15 cellular contexts compared by ENCODE assay signal in genomic region chr1:198676253-198676652, GRCh38. TPM values are rescaled to one million over a fixed set of nuclear protein-coding genes. Genes with fewer than 3 reads are reported as not detected.
DNase-seq lines count a peak whose midpoint lies in the region; ATAC-seq, FAIRE-seq and TF ChIP-seq lines count a peak whose summit lies in the region.
"Had no signal": no experiment of that assay in that cellular context is flagged by ENCODE, and none has a peak within 500 bp of the region (broad histone marks: within the 10 kb centered on the region; RNA-seq: fewer than 3 reads in every experiment).

No MANE protein-coding gene starts in this region.

- H3K27ac ChIP-seq in CD8-positive, alpha-beta memory T cell (ENCODE audit: low read depth, low read length): no peak overlapping the region
- H3K27ac ChIP-seq in SK-N-MC (no peak overlapping the region), H1 (ENCODE audit: low read depth, low read length) (no peak overlapping the region)
- H3K27ac ChIP-seq: hepatocyte, RWPE1 had no signal

- no peak overlapping the region for H3K23ac ChIP-seq in H1 (ENCODE audit: insufficient read length)

- no peak overlapping the region for H2BK120ac ChIP-seq in H1 (replicated peaks; ENCODE audit: low read depth, low read length)

- no TSS peak for BruUV-seq in Caco-2 (replicated peaks; lab: Mats Ljungman, UMichigan)

- H3K18ac ChIP-seq in H1 (ENCODE audit: extremely low read depth, low read length): no peak overlapping the region

- peaks cover 14 to 76% (median 25%) of the 10 kb centered on the region in 3 donors for H3K36me3 Mint-ChIP-seq in CD8-positive, alpha-beta memory T cell
- no peaks in the 10 kb centered on the region for H3K36me3 Mint-ChIP-seq in Caco-2 (ENCODE audit: insufficient read depth, unreplicated experiment)
- H3K36me3 Mint-ChIP-seq: type B pancreatic cell had no signal

- peaks cover 97% of the 10 kb centered on the region for H3K4me1 ChIP-seq in CD8-positive, alpha-beta memory T cell (ENCODE audit: insufficient read depth, low read length)
- H3K4me1 ChIP-seq in H1 (replicated peaks in 1 of 4; ENCODE audit: control insufficient read depth in 3 of 4, insufficient read depth in 4 of 4, low read length in 3 of 4) (no peaks in the 10 kb centered on the region), Caco-2 (no peaks in the 10 kb centered on the region)

- H2BK5ac ChIP-seq in H1 (ENCODE audit: low read depth, low read length): no peak overlapping the region

- no peak overlapping the region for H4K5ac ChIP-seq in H1 (ENCODE audit: insufficient read length, low read depth, low read length)

- peaks cover 6% of the 10 kb centered on the region for H3K36me3 ChIP-seq in CD8-positive, alpha-beta memory T cell (ENCODE audit: insufficient read depth, low read length)
- H3K36me3 ChIP-seq in SK-N-MC (ENCODE audit: insufficient read depth, low read length) (no peaks in the 10 kb centered on the region; the same call in 1 of the 2 replicates), H1 (ENCODE audit: control insufficient read depth in 2 of 4, insufficient read depth in 4 of 4, low read length in 3 of 4) (no peaks in the 10 kb centered on the region), Caco-2 (ENCODE audit: control insufficient read depth, insufficient read depth, low read length) (no peaks in the 10 kb centered on the region)

- H4K8ac ChIP-seq in H1 (ENCODE audit: extremely low read depth, insufficient read depth, low read length): no peak overlapping the region

- no peaks in the 10 kb centered on the region for H3K79me2 ChIP-seq in H1 (ENCODE audit: control insufficient read depth in 1 of 2, insufficient read depth in 2 of 2, low read length in 2 of 2)
- H3K79me2 ChIP-seq: hepatocyte had no signal

- no peak overlapping the region for H3K4me2 ChIP-seq in H1 (ENCODE audit: insufficient read depth in 1 of 2, low read depth in 2 of 2, low read length in 2 of 2)
- H3K4me2 ChIP-seq: hepatocyte had no signal

- CTCF ChIA-PET in CD8-positive, alpha-beta memory T cell (lab: Charles Lee): interaction anchor here (1.4 kb wide), 1 partner anchor 19 kb away, joined by 3 read pairs; no protein-coding TSS in a partner anchor
- CTCF ChIA-PET in H1 (lab: Charles Lee; ENCODE audit: partially characterized antibody): no interaction called here
- CTCF ChIA-PET in Caco-2 (lab: Charles Lee): no interaction called here

- TF ChIP-seq CTCF in H1 (IDR thresholded peaks at IDR 0.05; ENCODE audit: control extremely low read depth in 1 of 3, insufficient read depth in 1 of 3, low read depth in 1 of 3, low read length in 3 of 3): no peak
- TF ChIP-seq CTCF in Caco-2 (IDR thresholded peaks at IDR 0.05; ENCODE audit: insufficient read depth in 1 of 2, low read depth in 1 of 2, low read length in 1 of 2, severe bottlenecking in 1 of 2, unreplicated experiment in 1 of 2): no peak

- H4K20me1 ChIP-seq in H1 (replicated peaks in 1 of 2; ENCODE audit: control insufficient read depth in 1 of 2, insufficient read depth in 2 of 2, low read length in 2 of 2): no peaks in the 10 kb centered on the region

- no peak overlapping the region for H2BK12ac ChIP-seq in H1 (ENCODE audit: low read depth, low read length)

- H3K9me3 ChIP-seq in CD8-positive, alpha-beta memory T cell (ENCODE audit: low read length): no peaks in the 10 kb centered on the region
- H3K9me3 ChIP-seq in SK-N-MC (ENCODE audit: low read depth, low read length) (peaks cover 4% of the 10 kb centered on the region; the same call in 1 of the 2 replicates), H1 (ENCODE audit: insufficient read depth in 2 of 2, low read depth in 1 of 2, low read length in 1 of 2) (no peaks in the 10 kb centered on the region), Caco-2 (no peaks in the 10 kb centered on the region)

- no peak overlapping the region for H2AK5ac ChIP-seq in H1 (ENCODE audit: low read depth, low read length)

- peak overlapping the region; percentile 19 for H3K4me3 ChIP-seq in CD8-positive, alpha-beta memory T cell (ENCODE audit: low read length)
- H3K4me3 ChIP-seq in SK-N-MC: no peak overlapping the region
- no peak overlapping the region for H3K4me3 ChIP-seq in H1 (ENCODE audit: extremely low read depth in 1 of 4, insufficient read depth in 2 of 4, low read depth in 3 of 4, low read length in 4 of 4)
- no peak overlapping the region for H3K4me3 ChIP-seq in Caco-2 (ENCODE audit: low read depth, low read length)
- H3K4me3 ChIP-seq: hepatocyte had no signal

- POLR2A ChIA-PET in CD8-positive, alpha-beta memory T cell (lab: Charles Lee): interaction anchor here (1.0 kb wide), 1 partner anchor 37 kb away, joined by 3 read pairs; the partner anchor contains the start of gene PTPRC
- POLR2A ChIA-PET in H1 (lab: Charles Lee; ENCODE audit: partially characterized antibody): no interaction called here
- POLR2A ChIA-PET in Caco-2 (lab: Charles Lee): no interaction called here

- TF ChIP-seq EP300 in H1 (IDR thresholded peaks at IDR 0.05; ENCODE audit: borderline replicate concordance in 1 of 2, low read depth in 2 of 2, low read length in 2 of 2): no peak

- no peak for TF ChIP-seq POLR2A in H1 (IDR thresholded peaks at IDR 0.05; ENCODE audit: control extremely low read depth in 1 of 2, low read depth in 2 of 2, low read length in 2 of 2)

- H2BK20ac ChIP-seq in H1 (ENCODE audit: low read length): no peak overlapping the region

- H3K9ac ChIP-seq in SK-N-MC (ENCODE audit: insufficient read length): no peak overlapping the region
- no peak overlapping the region for H3K9ac ChIP-seq in H1 (replicated peaks in 1 of 4; ENCODE audit: extremely low read depth in 1 of 4, low read depth in 3 of 4, low read length in 3 of 4)

- no peak overlapping the region for H3K14ac ChIP-seq in H1 (ENCODE audit: insufficient read length)

- peak overlapping the region; percentile 85 to 100 (median 98) for H3K27ac Mint-ChIP-seq in CD8-positive, alpha-beta memory T cell
- H3K27ac Mint-ChIP-seq in Caco-2 (ENCODE audit: unreplicated experiment): no peak overlapping the region
- H3K27ac Mint-ChIP-seq: type B pancreatic cell had no signal

- intact Hi-C loops in posterior vena cava (cut with DNase I): no loop called here
- intact Hi-C loops in Caco-2 (cut with micrococcal nuclease; ENCODE audit: unreplicated experiment): no loop called here

- TF ChIP-seq RAD21 in H1 (IDR thresholded peaks at IDR 0.05 in 1 of 2, conservative IDR thresholded peaks at IDR 0.05 in 1 of 2; ENCODE audit: low read depth in 2 of 2, low read length in 2 of 2): no peak

- in situ Hi-C loops in KBM-7 (cut with MboI; ENCODE audit: low pct_unique_long_range_greater_than_20kb, low sequenced_read_pairs): no loop called here

- ATAC-seq in GM18873 (IDR thresholded peaks at IDR 0.05; ENCODE audit: low FRiP score, unreplicated experiment): no peak
- ATAC-seq: right cardiac atrium had no signal

- H3K9me3 Mint-ChIP-seq in CD8-positive, alpha-beta memory T cell: no peaks in the 10 kb centered on the region
- no peaks in the 10 kb centered on the region for H3K9me3 Mint-ChIP-seq in Caco-2 (ENCODE audit: unreplicated experiment)
- H3K9me3 Mint-ChIP-seq: type B pancreatic cell had no signal

- H3K4me1 Mint-ChIP-seq in CD8-positive, alpha-beta memory T cell: peaks cover 88 to 100% (median 96%) of the 10 kb centered on the region in 3 donors
- H3K4me1 Mint-ChIP-seq in Caco-2 (ENCODE audit: low read depth, unreplicated experiment): peaks cover 9% of the 10 kb centered on the region

- peak in 2 of 5 donors; percentile 55 to 70 for DNase-seq in CD8-positive, alpha-beta memory T cell
- DNase-seq in KBM-7 (peak; percentile 80), SK-N-MC (ENCODE audit: low read depth, low spot score) (peak; percentile 83), H1 (ENCODE audit: low read depth in 1 of 2, low spot score in 2 of 2) (no peak), posterior vena cava (ENCODE audit: low spot score) (no peak), amygdala (lab: John Stamatoyannopoulos, UW) (no peak), Caco-2 (no peak)
- DNase-seq: activated CD4-positive, CD25-positive, alpha-beta regulatory T cell treated with anti-CD3 and anti-CD28 coated beads, Interleukin-2, amount 50 U/mL, for 72 hours; anterior cingulate cortex; NCI-H1436 treated with DMSO at 0.1 percent for 48 hours; right cardiac atrium had no signal

- 0 out of 2 replicates have a peak overlapping the region, but pooled peaks have one; percentile 2 for H2AFZ ChIP-seq in H1 (ENCODE audit: low read length)
- H2AFZ ChIP-seq: hepatocyte had no signal

- no peaks in the 10 kb centered on the region for H3K23me2 ChIP-seq in H1 (ENCODE audit: low read depth, low read length)

- peak overlapping the region; percentile 54 to 94 (median 76) for H3K4me3 Mint-ChIP-seq in CD8-positive, alpha-beta memory T cell
- no peak overlapping the region for H3K4me3 Mint-ChIP-seq in Caco-2 (ENCODE audit: unreplicated experiment)
- H3K4me3 Mint-ChIP-seq: type B pancreatic cell had no signal

- WGBS in H1 (ENCODE audit: extremely low coverage in 1 of 2, insufficient coverage in 1 of 2, insufficient read length in 1 of 2, insufficient replicate concordance in 2 of 2, low coverage in 1 of 2, low lambda C conversion rate in 2 of 2, missing lambda C conversion rate in 1 of 2), 2 experiments: 91% methylated on average over 1 of the region's 1 CpG; no CpG with 5 or more reads in 1 of the 2 experiments

- no peak overlapping the region for H2BK15ac ChIP-seq in H1 (ENCODE audit: low read length)

- H3K27me3 ChIP-seq in CD8-positive, alpha-beta memory T cell (ENCODE audit: insufficient read depth, low read length, poor library complexity, severe bottlenecking): no peaks in the 10 kb centered on the region
- H3K27me3 ChIP-seq in H1 (replicated peaks in 1 of 4; ENCODE audit: control insufficient read depth in 3 of 4, extremely low read depth in 1 of 4, insufficient read depth in 3 of 4, low read length in 3 of 4) (no peaks in the 10 kb centered on the region), Caco-2 (replicated peaks; ENCODE audit: control insufficient read depth, insufficient read depth, low read length) (no peaks in the 10 kb centered on the region)
- H3K27me3 ChIP-seq: hepatocyte had no signal

- H3K27me3 Mint-ChIP-seq in CD8-positive, alpha-beta memory T cell: peaks cover 0 to 10% of the 10 kb centered on the region in 2 donors
- H3K27me3 Mint-ChIP-seq in Caco-2 (ENCODE audit: insufficient read depth, unreplicated experiment): no peaks in the 10 kb centered on the region
- H3K27me3 Mint-ChIP-seq: type B pancreatic cell had no signal

- no peak overlapping the region for H3K4ac ChIP-seq in H1 (replicated peaks; ENCODE audit: insufficient read length, low read depth, low read length)

- no peak overlapping the region for H3K56ac ChIP-seq in H1 (replicated peaks; ENCODE audit: insufficient read length, low read depth, low read length)

- no peak overlapping the region for H4K91ac ChIP-seq in H1 (replicated peaks; ENCODE audit: insufficient read length, low read length)

- no peaks in the 10 kb centered on the region for H3K79me1 ChIP-seq in H1 (ENCODE audit: low read depth, low read length)

- no peak for FAIRE-seq in H1 (lab: Jason Lieb, UNC)

RNA-seq across cellular contexts. Expression of gene PTPRC, which starts 37.4 kb away (rescaled TPM):
- total RNA-seq in CD8-positive, alpha-beta memory T cell: 100 to 1,000 TPM; 311 to 319 TPM
- 1,381 TPM for polyA plus RNA-seq in CD8-positive, alpha-beta memory T cell
- total RNA-seq in H1 (2021; fragmentation: NEBNext Ultra II Directional; extraction: Animal tissue kit (Norgen Biotek cat#: 25700)): not detected in 2 replicates
- 0.05 TPM in 1 of 2 replicates, not detected in the other for polyA plus RNA-seq in H1 (2011; rRNA removed)
- 0.09 TPM for polyA plus RNA-seq in H1 (2011; cell fraction: cytosol; rRNA removed)
- not detected for polyA plus RNA-seq in H1 (2011; cell fraction: nucleus; rRNA removed)
- 0.10 TPM in 1 of 4 replicates, not detected in the others for polyA plus RNA-seq in H1 (2012, experiment 1 of 2)
- polyA plus RNA-seq in H1 (2012, experiment 2 of 2): not detected
- polyA plus RNA-seq in H1 (2013, experiment 1 of 2): 0.08 TPM
- 0.09 TPM for polyA plus RNA-seq in H1 (2013, experiment 2 of 2)
- polyA minus RNA-seq in H1 (2011; rRNA and poly(A)+ RNA removed): not detected in 2 replicates
- not detected for polyA minus RNA-seq in H1 (2011; cell fraction: cytosol; rRNA and poly(A)+ RNA removed)
- polyA minus RNA-seq in H1 (2011; cell fraction: nucleus; rRNA and poly(A)+ RNA removed): not detected
- total RNA-seq in posterior vena cava (10 to 100 TPM; 30.8 to 41.7 TPM), Caco-2 (2022) (0.25 and 0.65 TPM in 2 replicates)
- polyA plus RNA-seq: hepatocyte had no signal

Comparison
In these comparisons a context has a peak if more than half of its experiments do, and no peak if none do; other contexts are left out.
1. DNase-seq: peak in KBM-7 (single experiment) and SK-N-MC (single experiment); none in H1 (0 of 2), posterior vena cava (single experiment), amygdala (0 of 56) and Caco-2 (0 of 2).
2. RNA of gene PTPRC, which starts 37.4 kb away (total RNA-seq): 311 to 319 TPM in CD8-positive, alpha-beta memory T cell and 30.8 to 41.7 TPM in posterior vena cava; 0.25 to 0.65 TPM in Caco-2 and not detected in H1; every median in the first group is over 10 times any median in the second.